In genomic region chr19:15836595-15837398, GRCh38 we compare ENCODE assay signal across 8 cellular contexts. TPM values are rescaled to one million over a fixed set of nuclear protein-coding genes. Genes with fewer than 3 reads are reported as not detected.
DNase-seq lines count a peak whose midpoint lies in the region; ATAC-seq, FAIRE-seq and TF ChIP-seq lines count a peak whose summit lies in the region.

No MANE protein-coding gene starts in this region.

- H3K4me1 Mint-ChIP-seq in CD8-positive, alpha-beta T cell (ENCODE audit: low read depth) = peaks cover 31% of the 10 kb centered on the region
- peaks cover 17% of the 10 kb centered on the region for H3K4me1 Mint-ChIP-seq in activated CD8-positive, alpha-beta memory T cell treated with anti-CD3 and anti-CD28 coated beads, Interleukin-2, amount 10 ng/mL, durations not matched to agents 7 days and 5 days
- peaks cover 9 to 11% of the 10 kb centered on the region in 2 donors for H3K4me1 Mint-ChIP-seq in stimulated activated naive B cell treated with anti-CD40 and anti-IgM and Interleukin-4, amounts not matched to agents 10 μg/mL and 1 μg/mL and 100 μg/mL, for 72 hours

- peak overlapping the region; percentile 98 for H3K27ac Mint-ChIP-seq in CD8-positive, alpha-beta T cell
- peak overlapping the region; percentile 98 for H3K27ac Mint-ChIP-seq in activated CD8-positive, alpha-beta memory T cell treated with anti-CD3 and anti-CD28 coated beads, Interleukin-2, amount 10 ng/mL, durations not matched to agents 7 days and 5 days
- H3K27ac Mint-ChIP-seq in stimulated activated naive B cell treated with anti-CD40 and anti-IgM and Interleukin-4, amounts not matched to agents 10 μg/mL and 1 μg/mL and 100 μg/mL, for 72 hours = peak overlapping the region; percentile 97

- no peaks in the 10 kb centered on the region for H3K36me3 ChIP-seq in CD8-positive, alpha-beta T cell (ENCODE audit: insufficient read depth, low read length)
- H3K36me3 ChIP-seq in NT2/D1 (ENCODE audit: insufficient read depth, insufficient read length, low read length) (no peaks in the 10 kb centered on the region), mucosa of stomach (ENCODE audit: control insufficient read depth, insufficient read depth, low read length) (no peaks in the 10 kb centered on the region)

- no peak for TF ChIP-seq CTCF in CD8-positive, alpha-beta T cell (IDR thresholded peaks at IDR 0.05)

- CTCF ChIA-PET in CD8-positive, alpha-beta T cell (lab: Charles Lee) = interaction anchor here (1.7 kb wide), 1 partner anchor 32 kb away, joined by 7 read pairs; no protein-coding TSS in a partner anchor
- CTCF ChIA-PET in activated CD8-positive, alpha-beta memory T cell treated with anti-CD3 and anti-CD28 coated beads, Interleukin-2, amount 10 ng/mL, durations not matched to agents 7 days and 5 days (lab: Charles Lee) = interaction anchor here (1.2 to 1.8 kb wide), 2 partner anchors 32 to 418 kb away, joined by 4 to 5 read pairs; partner anchors contain the start of gene AKAP8L

- no peaks in the 10 kb centered on the region for H3K9me3 Mint-ChIP-seq in CD8-positive, alpha-beta T cell
- no peaks in the 10 kb centered on the region for H3K9me3 Mint-ChIP-seq in activated CD8-positive, alpha-beta memory T cell treated with anti-CD3 and anti-CD28 coated beads, Interleukin-2, amount 10 ng/mL, durations not matched to agents 7 days and 5 days (ENCODE audit: low read depth)
- no peaks in the 10 kb centered on the region for H3K9me3 Mint-ChIP-seq in stimulated activated naive B cell treated with anti-CD40 and anti-IgM and Interleukin-4, amounts not matched to agents 10 μg/mL and 1 μg/mL and 100 μg/mL, for 72 hours

- peak overlapping the region; percentile 64 for H3K4me3 ChIP-seq in CD8-positive, alpha-beta T cell (ENCODE audit: low read depth, low read length)
- H3K4me3 ChIP-seq in NT2/D1 (ENCODE audit: insufficient read length, low read depth) (peak overlapping the region; percentile 92), mucosa of stomach (ENCODE audit: low read length) (peak overlapping the region; percentile 86)

- intact Hi-C loops in CD8-positive, alpha-beta T cell (cut with DNase I, micrococcal nuclease) = loop anchor here (2.0 to 10.0 kb wide), 12 partner anchors 241 to 746 kb away; partner anchors contain the start of genes AKAP8L (in 1 of the 2), AP1M1 (in 1 of the 2), BRD4 (in 1 of the 2) and FAM32A (in 1 of the 2)

- peak overlapping the region; percentile 99 for H3K9ac ChIP-seq in NT2/D1 (ENCODE audit: insufficient read length, low read depth)
- H3K9ac ChIP-seq in mucosa of stomach (ENCODE audit: low read length) = peak overlapping the region; percentile 99

- peak; percentile 90 to 99 (median 95) for DNase-seq in CD8-positive, alpha-beta T cell
- DNase-seq in NT2/D1 (ENCODE audit: low read depth, low spot score) = peak; percentile 94
- peak; percentile 98 for DNase-seq in activated CD8-positive, alpha-beta memory T cell treated with anti-CD3 and anti-CD28 coated beads, Interleukin-2, amount 10 ng/mL, durations not matched to agents 7 days and 5 days
- peak; percentile 94 for DNase-seq in stimulated activated naive B cell treated with anti-CD40 and anti-IgM and Interleukin-4, amounts not matched to agents 10 μg/mL and 1 μg/mL and 100 μg/mL, for 72 hours

- H3K36me3 Mint-ChIP-seq in CD8-positive, alpha-beta T cell = peaks cover 2% of the 10 kb centered on the region
- H3K36me3 Mint-ChIP-seq in activated CD8-positive, alpha-beta memory T cell treated with anti-CD3 and anti-CD28 coated beads, Interleukin-2, amount 10 ng/mL, durations not matched to agents 7 days and 5 days = no peaks in the 10 kb centered on the region
- no peaks in the 10 kb centered on the region for H3K36me3 Mint-ChIP-seq in stimulated activated naive B cell treated with anti-CD40 and anti-IgM and Interleukin-4, amounts not matched to agents 10 μg/mL and 1 μg/mL and 100 μg/mL, for 72 hours

- peak overlapping the region; percentile 91 for H3K4me3 Mint-ChIP-seq in CD8-positive, alpha-beta T cell
- H3K4me3 Mint-ChIP-seq in activated CD8-positive, alpha-beta memory T cell treated with anti-CD3 and anti-CD28 coated beads, Interleukin-2, amount 10 ng/mL, durations not matched to agents 7 days and 5 days = peak overlapping the region; percentile 87
- peak overlapping the region; percentile 88 to 91 for H3K4me3 Mint-ChIP-seq in stimulated activated naive B cell treated with anti-CD40 and anti-IgM and Interleukin-4, amounts not matched to agents 10 μg/mL and 1 μg/mL and 100 μg/mL, for 72 hours

- no peaks in the 10 kb centered on the region for H3K9me3 ChIP-seq in CD8-positive, alpha-beta T cell (ENCODE audit: low read length)
- H3K9me3 ChIP-seq in NT2/D1 (ENCODE audit: insufficient read depth, low read length) (no peaks in the 10 kb centered on the region), mucosa of stomach (ENCODE audit: control insufficient read depth, low read length) (no peaks in the 10 kb centered on the region)

- peak; percentile 97 for FAIRE-seq in endometrium (lab: Jason Lieb, UNC)

- H3K27me3 Mint-ChIP-seq in CD8-positive, alpha-beta T cell (ENCODE audit: low read depth) = no peaks in the 10 kb centered on the region
- no peaks in the 10 kb centered on the region for H3K27me3 Mint-ChIP-seq in activated CD8-positive, alpha-beta memory T cell treated with anti-CD3 and anti-CD28 coated beads, Interleukin-2, amount 10 ng/mL, durations not matched to agents 7 days and 5 days
- no peaks in the 10 kb centered on the region for H3K27me3 Mint-ChIP-seq in stimulated activated naive B cell treated with anti-CD40 and anti-IgM and Interleukin-4, amounts not matched to agents 10 μg/mL and 1 μg/mL and 100 μg/mL, for 72 hours

- peak overlapping the region; percentile 96 for H3K27ac ChIP-seq in CD8-positive, alpha-beta T cell (ENCODE audit: low read depth, low read length)

- peaks cover 22% of the 10 kb centered on the region for H3K4me1 ChIP-seq in CD8-positive, alpha-beta T cell (ENCODE audit: insufficient read depth, low read length)
- H3K4me1 ChIP-seq in NT2/D1 (ENCODE audit: insufficient read depth, insufficient read length) (no peaks in the 10 kb centered on the region), mucosa of stomach (ENCODE audit: control insufficient read depth, insufficient read depth, low read length) (peaks cover 13% of the 10 kb centered on the region)

- POLR2A ChIA-PET in CD8-positive, alpha-beta T cell (lab: Charles Lee) = interaction anchor here (0.8 to 1.6 kb wide), 10 partner anchors 12 to 710 kb away, joined by 3 to 5 read pairs (median 3); partner anchors contain the start of gene FAM32A

- ATAC-seq in CD8-positive, alpha-beta T cell = peak; percentile 87
- ATAC-seq in GM19452 (IDR thresholded peaks at IDR 0.05; ENCODE audit: unreplicated experiment) = peak; percentile 97
- ATAC-seq in HG03575 (IDR thresholded peaks at IDR 0.05; ENCODE audit: extremely low read depth, insufficient number of reproducible peaks, low FRiP score, unreplicated experiment) = peak; percentile 59
- peak; percentile 96 for ATAC-seq in activated CD8-positive, alpha-beta memory T cell treated with anti-CD3 and anti-CD28 coated beads, Interleukin-2, amount 10 ng/mL, durations not matched to agents 7 days and 5 days
- peak; percentile 95 for ATAC-seq in stimulated activated naive B cell treated with anti-CD40 and anti-IgM and Interleukin-4, amounts not matched to agents 10 μg/mL and 1 μg/mL and 100 μg/mL, for 72 hours (replicated peaks)

- H3K27me3 ChIP-seq in CD8-positive, alpha-beta T cell (ENCODE audit: insufficient read depth, low read length) = no peaks in the 10 kb centered on the region
- no peaks in the 10 kb centered on the region for H3K27me3 ChIP-seq in NT2/D1 (ENCODE audit: insufficient read depth, insufficient read length)
- no peaks in the 10 kb centered on the region for H3K27me3 ChIP-seq in mucosa of stomach (ENCODE audit: control insufficient read depth, insufficient read depth, low read length)

RNA-seq across cellular contexts. Expression of gene OR10H1, which starts 21.3 kb away (rescaled TPM):
- total RNA-seq in CD8-positive, alpha-beta T cell = not detected
- total RNA-seq in activated CD8-positive, alpha-beta memory T cell treated with anti-CD3 and anti-CD28 coated beads, Interleukin-2, amount 10 ng/mL, durations not matched to agents 7 days and 5 days = not detected

RNA-seq across cellular contexts. Expression of gene OR10H5, which starts 49.3 kb away (rescaled TPM):
- not detected for total RNA-seq in CD8-positive, alpha-beta T cell
- not detected for total RNA-seq in activated CD8-positive, alpha-beta memory T cell treated with anti-CD3 and anti-CD28 coated beads, Interleukin-2, amount 10 ng/mL, durations not matched to agents 7 days and 5 days

Comparison
In these comparisons a context has a peak if more than half of its experiments do, and no peak if none do; other contexts are left out.
1. Peak in every context shown above with its lines: DNase-seq, ATAC-seq, H3K4me3 ChIP-seq and H3K27ac ChIP-seq.